Comparison of ENCODE assay signal across 8 cellular contexts in the genomic region with DNA sequence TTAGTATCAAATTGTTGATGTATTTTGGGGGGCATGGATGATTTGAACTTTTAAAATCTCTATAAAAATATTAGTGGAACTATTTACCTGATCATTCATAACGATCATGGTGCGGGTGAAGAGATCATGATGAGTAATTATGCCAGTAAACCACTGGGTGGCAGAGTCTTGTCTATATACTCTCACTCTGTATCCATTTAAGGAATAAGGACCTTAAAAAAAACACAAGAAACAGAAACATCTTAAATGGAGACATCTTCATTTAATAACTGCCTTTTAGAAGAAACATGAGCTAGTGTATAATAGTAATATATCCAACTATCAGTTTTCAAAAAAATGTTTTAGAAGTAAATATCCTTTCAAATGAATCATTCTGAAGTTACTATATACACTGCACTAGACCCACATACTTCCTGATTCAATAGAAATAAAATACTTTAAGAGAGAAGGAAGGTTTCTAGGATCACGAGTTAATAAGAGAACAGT.
DNase-seq lines count a peak whose midpoint lies in the region; ATAC-seq, FAIRE-seq and TF ChIP-seq lines count a peak whose summit lies in the region.

No MANE protein-coding gene starts in this region.

- peaks cover 43% of the 10 kb centered on the region for H3K4me1 Mint-ChIP-seq in brain

- intact Hi-C loops in testis (cut with DNase I; ENCODE audit: low total_unique reads) = no loop called here

- DNase-seq in DMS153 treated with DMSO at 0.1 percent for 48 hours (lab: John Stamatoyannopoulos, UW; ENCODE audit: unreplicated experiment) (peak; percentile 52), NCI-H526 treated with DMSO at 0.1 percent for 48 hours (lab: John Stamatoyannopoulos, UW) (peak; percentile 4), testis (no peak)
- no peak for DNase-seq in NK-92 treated with Interleukin-12 subunit alpha and Interleukin-12 subunit beta, amount 100 ng/mL, for 24 hours (lab: John Stamatoyannopoulos, UW)

- H3K27me3 ChIP-seq in testis = no peaks in the 10 kb centered on the region

- H3K36me3 ChIP-seq in testis (ENCODE audit: low read depth, missing control alignments) = peaks cover 2% of the 10 kb centered on the region

- H3K27ac ChIP-seq in testis = no peak overlapping the region

- peaks cover 40% of the 10 kb centered on the region for H3K36me3 Mint-ChIP-seq in brain

- TF ChIP-seq CTCF in brain (conservative IDR thresholded peaks at IDR 0.05) (peak; percentile 75 to 87), testis (IDR thresholded peaks at IDR 0.05) (peak; percentile 48 to 73 (median 61))

- H3K27ac Mint-ChIP-seq in brain = peak overlapping the region in 2 of 5 experiments; percentile 55 to 82

- H3K9me3 Mint-ChIP-seq in brain = no peaks in the 10 kb centered on the region

- no peak for TF ChIP-seq POLR2A in testis (IDR thresholded peaks at IDR 0.05)

- H3K4me3 ChIP-seq in testis = no peak overlapping the region

- H3K9me3 ChIP-seq in testis = no peaks in the 10 kb centered on the region

- FAIRE-seq in islet of Langerhans (lab: Jason Lieb, UNC) = peak; percentile 89

- WGBS in testis, 2 donors = 31 to 36% methylated on average over 3 of the region's 3 CpGs

- no peaks in the 10 kb centered on the region for H3K27me3 Mint-ChIP-seq in brain

- ATAC-seq in GM18909 (IDR thresholded peaks at IDR 0.05; ENCODE audit: poor library complexity, unreplicated experiment) (peak; percentile 82), HG03139 (IDR thresholded peaks at IDR 0.05; ENCODE audit: unreplicated experiment) (peak; percentile 71)

- no peak overlapping the region for H3K4me3 Mint-ChIP-seq in brain

- H3K4me1 ChIP-seq in testis = no peaks in the 10 kb centered on the region

Comparison
In these comparisons a context has a peak if more than half of its experiments do, and no peak if none do; other contexts are left out.
1. DNase-seq: peak in DMS153 treated with DMSO at 0.1 percent for 48 hours (single experiment) and NCI-H526 treated with DMSO at 0.1 percent for 48 hours (single experiment); none in testis (single experiment) and NK-92 treated with Interleukin-12 subunit alpha and Interleukin-12 subunit beta, amount 100 ng/mL, for 24 hours (single experiment).